24 cellular contexts compared by ENCODE assay signal in genomic region chr20:5039889-5040288, GRCh38.
"Had no signal": no experiment of that assay in that cellular context is flagged by ENCODE, and none has a peak within 500 bp of the region (broad histone marks: within the 10 kb centered on the region; RNA-seq: fewer than 3 reads in every experiment).

No MANE protein-coding gene starts in this region.

- H3K4me1 ChIP-seq: psoas muscle, stomach, thyroid gland, vagina had no signal

- H3K27ac ChIP-seq: dorsolateral prefrontal cortex, epithelial cell of prostate, psoas muscle, stomach, thyroid gland, vagina had no signal

- H3K4me3 ChIP-seq: dorsolateral prefrontal cortex, lung, mucosa of descending colon, psoas muscle, skin epidermis, spleen, stomach, thyroid gland, vagina had no signal

- DNase-seq: dorsolateral prefrontal cortex; effector CD4-positive, alpha-beta T cell; endodermal cell; foreskin melanocyte; glutamatergic neuron; kidney; mesenchymal stem cell; naive B cell; nephron progenitor cell; nucleus accumbens; psoas muscle; stomach; thyroid gland; trophoblast cell had no signal

- H3K4me3 Mint-ChIP-seq: endodermal cell, mesothelial cell of epicardium, naive B cell, nephron progenitor cell had no signal

- H3K36me3 ChIP-seq: spleen, stomach, thyroid gland, vagina had no signal

- H3K9me3 Mint-ChIP-seq: endodermal cell, mesothelial cell of epicardium, naive B cell, nephron progenitor cell had no signal

- H3K27me3 ChIP-seq: dorsolateral prefrontal cortex, spleen, thyroid gland, vagina had no signal

- FAIRE-seq: colon, kidney had no signal

- H3K36me3 Mint-ChIP-seq: mesothelial cell of epicardium, naive B cell had no signal

- H3K27ac Mint-ChIP-seq: endodermal cell, mesothelial cell of epicardium, nephron progenitor cell had no signal

- ATAC-seq: esophagus mucosa, psoas muscle, right cardiac atrium had no signal

- H3K4me1 Mint-ChIP-seq: mesothelial cell of epicardium, nephron progenitor cell had no signal

- H3K27me3 Mint-ChIP-seq: naive B cell had no signal

- H3K9me3 ChIP-seq: mucosa of descending colon, psoas muscle, spleen, stomach, thyroid gland, vagina had no signal
